ENCODE assay signal across 8 cellular contexts in the genomic region with DNA sequence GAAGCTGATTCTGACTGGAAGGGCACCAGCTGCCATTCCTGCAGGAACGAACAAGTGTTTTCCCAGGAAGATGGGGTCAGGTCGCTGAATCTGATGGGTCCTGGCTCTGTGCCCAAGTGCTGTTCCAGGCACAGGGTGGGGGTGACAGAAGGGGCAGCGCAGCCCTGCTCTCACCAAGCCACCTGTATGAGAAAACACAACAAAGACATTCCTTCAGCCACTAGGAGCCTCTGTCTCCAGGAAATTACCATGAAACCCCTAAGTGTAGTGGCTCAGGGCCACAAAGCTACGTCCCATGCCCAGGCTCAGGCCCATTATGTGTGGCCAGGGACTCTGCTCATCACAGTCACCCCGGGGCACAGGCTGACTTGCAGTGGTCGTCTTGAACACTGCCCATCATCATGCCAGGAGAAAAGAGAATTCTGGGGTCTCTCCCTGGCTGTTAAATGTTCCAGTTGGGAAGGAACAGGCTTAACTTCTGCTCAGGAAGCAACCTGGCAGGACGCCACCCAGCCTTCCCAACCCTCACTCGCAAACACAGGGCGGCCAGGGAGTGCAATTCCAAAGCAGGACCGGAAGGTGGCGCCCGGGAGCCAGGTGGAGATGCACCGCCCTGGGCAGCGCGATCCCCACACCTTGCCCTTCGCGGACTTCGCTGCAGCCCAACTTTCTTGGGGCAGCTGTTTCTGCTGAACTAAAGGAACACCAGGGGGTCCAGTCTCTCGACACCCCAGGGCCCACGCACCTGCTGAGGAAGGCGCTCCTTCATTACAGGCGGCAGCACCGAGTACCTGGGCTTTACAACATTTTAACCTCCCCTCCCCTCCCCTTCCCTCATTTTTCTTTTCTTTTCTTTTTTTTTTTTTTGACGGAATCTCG. TPM values are rescaled to one million over a fixed set of nuclear protein-coding genes. Genes with fewer than 3 reads are reported as not detected.
DNase-seq lines count a peak whose midpoint lies in the region; ATAC-seq and TF ChIP-seq lines count a peak whose summit lies in the region.

No MANE protein-coding gene starts in this region.

- H2AFZ ChIP-seq in Loucy (ENCODE audit: low read length) (peak overlapping the region; percentile 63), trophoblast cell (ENCODE audit: insufficient read depth, low read length, poor library complexity) (no peak overlapping the region)

- H3K27me3 Mint-ChIP-seq in CD8-positive, alpha-beta memory T cell: peaks cover 3% of the 10 kb centered on the region in 2 donors

- ATAC-seq in GM21526 (IDR thresholded peaks at IDR 0.05; ENCODE audit: low FRiP score, unreplicated experiment): peak; percentile 77

- CTCF ChIA-PET in CD8-positive, alpha-beta memory T cell (lab: Charles Lee): interaction anchor here (1.0 to 1.8 kb wide), 6 partner anchors 10 to 135 kb away, joined by 3 to 7 read pairs (median 4); no protein-coding TSS in a partner anchor

- WGBS in trophoblast cell (ENCODE audit: extremely low coverage, insufficient coverage, insufficient read length): no CpG with 5 or more reads among the region's 25 CpGs
- 20 to 25% methylated on average over 21 to 25 of the region's 25 CpGs for WGBS in tibial nerve, 2 donors

- H3K14ac ChIP-seq in trophoblast cell (ENCODE audit: low read length): no peak overlapping the region

- in situ Hi-C loops in SK-MEL-5 (cut with HindIII; ENCODE audit: low pct_unique_long_range_greater_than_20kb, low sequenced_read_pairs): no loop called here

- no peak overlapping the region for H4K12ac ChIP-seq in trophoblast cell (ENCODE audit: low read depth, low read length)

- H3K4me1 Mint-ChIP-seq in CD8-positive, alpha-beta memory T cell: peaks cover 9 to 16% (median 10%) of the 10 kb centered on the region in 3 donors

- no peaks in the 10 kb centered on the region for H4K20me1 ChIP-seq in Loucy (ENCODE audit: insufficient read depth, low read length, poor library complexity, severe bottlenecking)

- no peaks in the 10 kb centered on the region for H3F3A ChIP-seq in Loucy (ENCODE audit: low read depth)

- POLR2A ChIA-PET in CD8-positive, alpha-beta memory T cell (lab: Charles Lee): no interaction called here

- no peaks in the 10 kb centered on the region for H3K36me3 ChIP-seq in CD8-positive, alpha-beta memory T cell (ENCODE audit: insufficient read depth, low read length)
- H3K36me3 ChIP-seq in Loucy (ENCODE audit: insufficient read depth, low read length) (no peaks in the 10 kb centered on the region), trophoblast cell (ENCODE audit: control insufficient read depth in 1 of 2, insufficient read depth in 2 of 2, low read length in 2 of 2) (no peaks in the 10 kb centered on the region), tibial nerve (no peaks in the 10 kb centered on the region)

- no peak for TF ChIP-seq POLR2A in tibial nerve (IDR thresholded peaks at IDR 0.05)

- TF ChIP-seq CTCF in Loucy (conservative IDR thresholded peaks at IDR 0.05; ENCODE audit: low read length) (peak; percentile 93), tibial nerve (IDR thresholded peaks at IDR 0.05) (peak; percentile 93 to 99 (median 98))

- peak overlapping the region; percentile 21 for H2BK120ac ChIP-seq in trophoblast cell (ENCODE audit: insufficient read depth, low read length, poor library complexity)

- H3K79me1 ChIP-seq in trophoblast cell (ENCODE audit: low read length): peaks cover 4% of the 10 kb centered on the region

- H3K4me1 ChIP-seq in CD8-positive, alpha-beta memory T cell (ENCODE audit: insufficient read depth, low read length): peaks cover 7% of the 10 kb centered on the region
- H3K4me1 ChIP-seq in Loucy (ENCODE audit: insufficient read depth, low read length, poor library complexity, severe bottlenecking) (no peaks in the 10 kb centered on the region), trophoblast cell (ENCODE audit: control insufficient read depth in 1 of 2, insufficient read depth in 2 of 2, low read length in 2 of 2) (peaks cover 15% of the 10 kb centered on the region in 2 experiments), tibial nerve (peaks cover 0 to 13% (median 6%) of the 10 kb centered on the region in 4 donors)

- H3K9me3 ChIP-seq in CD8-positive, alpha-beta memory T cell (ENCODE audit: low read length): no peaks in the 10 kb centered on the region
- H3K9me3 ChIP-seq in Loucy (ENCODE audit: insufficient read depth, low read depth, low read length) (no peaks in the 10 kb centered on the region), trophoblast cell (ENCODE audit: insufficient read depth, low read depth, low read length) (no peaks in the 10 kb centered on the region), tibial nerve (no peaks in the 10 kb centered on the region)

- TF ChIP-seq EP300 in tibial nerve (IDR thresholded peaks at IDR 0.05): peak in 1 of 2 donors; percentile 64

- no peaks in the 10 kb centered on the region for H3K27me3 ChIP-seq in CD8-positive, alpha-beta memory T cell (ENCODE audit: insufficient read depth, low read length, poor library complexity, severe bottlenecking)
- H3K27me3 ChIP-seq in Loucy (ENCODE audit: insufficient read depth, low read length, poor library complexity, severe bottlenecking): no peaks in the 10 kb centered on the region
- H3K27me3 ChIP-seq in trophoblast cell (ENCODE audit: insufficient read depth, low read length): no peaks in the 10 kb centered on the region
- no peaks in the 10 kb centered on the region for H3K27me3 ChIP-seq in tibial nerve

- H4K91ac ChIP-seq in trophoblast cell (ENCODE audit: low read depth, low read length): no peak overlapping the region

- no peak overlapping the region for H3K23ac ChIP-seq in trophoblast cell (ENCODE audit: low read length)

- no peak overlapping the region for H2BK12ac ChIP-seq in trophoblast cell (ENCODE audit: low read length)

- no peak overlapping the region for H3K4me3 ChIP-seq in CD8-positive, alpha-beta memory T cell (ENCODE audit: low read length)
- H3K4me3 ChIP-seq in Loucy (ENCODE audit: low read length, poor library complexity, severe bottlenecking): no peak overlapping the region
- no peak overlapping the region for H3K4me3 ChIP-seq in trophoblast cell (ENCODE audit: low read depth, low read length)
- no peak overlapping the region for H3K4me3 ChIP-seq in tibial nerve

- H3K4me2 ChIP-seq in Loucy (ENCODE audit: low read depth, low read length, poor library complexity, severe bottlenecking) (no peak overlapping the region), trophoblast cell (ENCODE audit: low read length) (peak overlapping the region; percentile 48)

- H3K9ac ChIP-seq in Loucy (ENCODE audit: low read depth, low read length, poor library complexity, severe bottlenecking) (no peak overlapping the region), trophoblast cell (ENCODE audit: low read length) (no peak overlapping the region)

- H3K27ac ChIP-seq in CD8-positive, alpha-beta memory T cell (ENCODE audit: low read depth, low read length): no peak overlapping the region
- H3K27ac ChIP-seq in trophoblast cell (ENCODE audit: low read depth, low read length) (no peak overlapping the region), tibial nerve (peak overlapping the region in 1 of 4 donors; percentile 59)

- H3K4me3 Mint-ChIP-seq in CD8-positive, alpha-beta memory T cell: peak overlapping the region in 3 of 7 donors; percentile 42 to 51 (median 49)

- peak; percentile 56 to 75 (median 70) for DNase-seq in CD8-positive, alpha-beta memory T cell
- DNase-seq in SK-MEL-5 (ENCODE audit: low read depth, low spot score): peak; percentile 83
- DNase-seq in activated naive CD4-positive, alpha-beta T cell treated with Interleukin-2 at 50 U/mL for 16 hours: peak; percentile 79
- DNase-seq in head of caudate nucleus: peak; percentile 67 to 92 (median 83)
- DNase-seq in trophoblast cell: peak; percentile 47 to 85
- DNase-seq in tibial nerve (ENCODE audit: low spot score in 2 of 2): peak; percentile 87 to 95

- H3K36me3 Mint-ChIP-seq in CD8-positive, alpha-beta memory T cell: no peaks in the 10 kb centered on the region

- no peaks in the 10 kb centered on the region for H3K79me2 ChIP-seq in Loucy (ENCODE audit: insufficient read depth, low read length)
- H3K79me2 ChIP-seq in trophoblast cell (ENCODE audit: control insufficient read depth, insufficient read depth, low read length, poor library complexity): peaks cover 2% of the 10 kb centered on the region

- H3K18ac ChIP-seq in trophoblast cell (ENCODE audit: low read length): no peak overlapping the region

- H3K9me2 ChIP-seq in Loucy (replicated peaks; ENCODE audit: low read depth, low read length): no peaks in the 10 kb centered on the region

- no peak overlapping the region for H2BK5ac ChIP-seq in trophoblast cell (ENCODE audit: low read depth, low read length, poor library complexity)

- no peak overlapping the region for H2AK5ac ChIP-seq in trophoblast cell (ENCODE audit: low read length)

- intact Hi-C loops in head of caudate nucleus (cut with DNase I): no loop called here

- H3K4ac ChIP-seq in trophoblast cell (ENCODE audit: low read depth, low read length): no peak overlapping the region

- no peaks in the 10 kb centered on the region for H3K9me3 Mint-ChIP-seq in CD8-positive, alpha-beta memory T cell

- H3K27ac Mint-ChIP-seq in CD8-positive, alpha-beta memory T cell: peak overlapping the region in 1 of 8 donors; percentile 36

- no peak overlapping the region for H4K8ac ChIP-seq in trophoblast cell (ENCODE audit: low read depth, low read length)

RNA-seq across cellular contexts. Expression of a gene that starts 11.0 kb away (rescaled TPM):
- not detected for total RNA-seq in CD8-positive, alpha-beta memory T cell
- polyA plus RNA-seq in CD8-positive, alpha-beta memory T cell: not detected
- not detected in 2 replicates for total RNA-seq in SK-MEL-5 (2014; rRNA removed; shearing (Covaris generic))
- polyA plus RNA-seq in SK-MEL-5 (2015; cell fraction: cytosol; rRNA removed): not detected in 2 replicates
- not detected in 2 replicates for polyA plus RNA-seq in SK-MEL-5 (2015; cell fraction: nucleus; rRNA removed)
- 0.14 and 0.15 TPM in 2 replicates for polyA plus RNA-seq in trophoblast cell (2013)
- not detected for total RNA-seq in tibial nerve

RNA-seq across cellular contexts. Expression of a gene that starts 15.1 kb away (rescaled TPM):
- 1 to 10 TPM; 7.7 to 9.0 TPM for total RNA-seq in CD8-positive, alpha-beta memory T cell
- 953 TPM for polyA plus RNA-seq in CD8-positive, alpha-beta memory T cell
- total RNA-seq in SK-MEL-5 (2014; rRNA removed; shearing (Covaris generic)): not detected in 2 replicates
- not detected in 2 replicates for polyA plus RNA-seq in SK-MEL-5 (2015; cell fraction: cytosol; rRNA removed)
- 0.53 TPM in 1 of 2 replicates, not detected in the other for polyA plus RNA-seq in SK-MEL-5 (2015; cell fraction: nucleus; rRNA removed)
- 0.75 and 0.90 TPM in 2 replicates for polyA plus RNA-seq in trophoblast cell (2013)
- 1 to 10 TPM in 1 of 4 donors, under 1 TPM in 2, not detected in 1; 0.63 to 4.2 (median 0.98) TPM for total RNA-seq in tibial nerve
